In genomic region chr11:34357646-34358257, GRCh38 we compare ENCODE assay signal across 1 cellular context.
TF ChIP-seq lines count a peak whose summit lies in the region.

Gene ABTB2, minus strand, starts transcription at chr11:34358010.

TF ChIP-seq in K562, 482 proteins besides CTCF, POLR2A, EP300 and RAD21 (continued from another document):
- TF ChIP-seq HINFP (tag; conservative IDR thresholded peaks at IDR 0.05; ENCODE audit: low read depth) (no peak), RBM17 (IDR thresholded peaks at IDR 0.05; ENCODE audit: borderline replicate concordance, low read depth, low read length) (no peak), ZNF3 (CRISPR knock-in tag; IDR thresholded peaks at IDR 0.05) (no peak), RBM25 (IDR thresholded peaks at IDR 0.05; ENCODE audit: low read depth, low read length, severe bottlenecking) (peak; percentile 92)
- TF ChIP-seq, protein P1, sequence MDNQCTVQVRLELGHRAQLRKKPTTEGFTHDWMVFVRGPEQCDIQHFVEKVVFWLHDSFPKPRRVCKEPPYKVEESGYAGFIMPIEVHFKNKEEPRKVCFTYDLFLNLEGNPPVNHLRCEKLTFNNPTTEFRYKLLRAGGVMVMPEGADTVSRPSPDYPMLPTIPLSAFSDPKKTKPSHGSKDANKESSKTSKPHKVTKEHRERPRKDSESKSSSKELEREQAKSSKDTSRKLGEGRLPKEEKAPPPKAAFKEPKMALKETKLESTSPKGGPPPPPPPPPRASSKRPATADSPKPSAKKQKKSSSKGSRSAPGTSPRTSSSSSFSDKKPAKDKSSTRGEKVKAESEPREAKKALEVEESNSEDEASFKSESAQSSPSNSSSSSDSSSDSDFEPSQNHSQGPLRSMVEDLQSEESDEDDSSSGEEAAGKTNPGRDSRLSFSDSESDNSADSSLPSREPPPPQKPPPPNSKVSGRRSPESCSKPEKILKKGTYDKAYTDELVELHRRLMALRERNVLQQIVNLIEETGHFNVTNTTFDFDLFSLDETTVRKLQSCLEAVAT (IDR thresholded peaks at IDR 0.05) = no peak
